ENCODE assay signal across 8 cellular contexts in the genomic region with DNA sequence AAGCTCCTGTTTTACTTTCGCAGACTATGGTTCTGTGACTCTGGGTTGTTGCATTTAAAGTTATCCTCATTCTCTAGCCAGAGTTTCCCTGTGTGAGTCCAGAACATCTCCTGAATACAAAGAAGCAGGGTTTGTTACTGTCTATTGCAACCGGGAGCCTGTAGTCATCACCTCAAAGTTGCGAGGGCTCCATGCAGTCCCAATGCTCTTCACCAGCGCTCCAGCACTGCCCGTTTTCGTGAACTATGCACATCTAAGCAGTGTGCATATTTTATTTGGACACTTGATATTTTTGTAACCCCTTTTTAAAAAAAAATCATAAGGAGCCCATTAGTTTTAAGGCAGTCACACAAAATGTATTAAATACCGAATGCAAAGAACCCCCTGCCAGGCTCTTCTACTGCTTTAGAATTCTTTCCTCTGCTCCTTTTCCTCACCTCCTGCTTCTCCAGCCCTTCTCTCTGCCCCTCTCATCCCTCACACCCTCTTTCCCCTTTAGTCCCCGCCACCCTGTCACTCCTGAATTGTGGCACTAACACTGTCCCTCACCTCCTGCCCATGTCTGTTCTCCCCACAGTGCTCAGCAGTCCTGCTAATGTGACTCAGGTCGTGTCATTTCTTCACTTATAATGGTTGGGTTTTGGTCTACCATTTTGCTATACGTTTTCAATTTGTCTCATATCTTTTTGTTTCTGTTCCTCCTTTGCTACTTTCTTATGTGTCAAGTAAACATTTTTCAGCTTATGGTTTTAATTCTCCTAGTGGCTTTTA. TPM values are rescaled to one million over a fixed set of nuclear protein-coding genes. Genes with fewer than 3 reads are reported as not detected.
DNase-seq lines count a peak whose midpoint lies in the region; ATAC-seq and TF ChIP-seq lines count a peak whose summit lies in the region.

No MANE protein-coding gene starts in this region.

- no peaks in the 10 kb centered on the region for H3K9me3 Mint-ChIP-seq in natural killer cell treated with Interleukin-12 subunit alpha and Interleukin-12 subunit beta and Interleukin-15 and Interleukin-18, amount 100 ng/mL, for 72 hours

- no peak for TF ChIP-seq POLR2A in breast epithelium (IDR thresholded peaks at IDR 0.05)

- TF ChIP-seq CTCF in MM.1S (IDR thresholded peaks at IDR 0.05; ENCODE audit: low read length) (no peak), breast epithelium (IDR thresholded peaks at IDR 0.05) (no peak)

- ATAC-seq in natural killer cell treated with Interleukin-12 subunit alpha and Interleukin-12 subunit beta and Interleukin-15 and Interleukin-18, amount 100 ng/mL, for 72 hours, result peak in 1 of 2 donors; percentile 42
- ATAC-seq in GM21390 (IDR thresholded peaks at IDR 0.05; ENCODE audit: unreplicated experiment), result no peak

- intact Hi-C loops in breast epithelium (cut with DNase I; ENCODE audit: low total_unique reads), result no loop called here

- no peaks in the 10 kb centered on the region for H3K27me3 ChIP-seq in BLaER1
- H3K27me3 ChIP-seq in MM.1S (replicated peaks; ENCODE audit: insufficient read depth, low read length), result no peaks in the 10 kb centered on the region
- H3K27me3 ChIP-seq in breast epithelium, result no peaks in the 10 kb centered on the region

- peak overlapping the region; percentile 100 for H3K27ac Mint-ChIP-seq in natural killer cell treated with Interleukin-12 subunit alpha and Interleukin-12 subunit beta and Interleukin-15 and Interleukin-18, amount 100 ng/mL, for 72 hours

- H3K4me3 ChIP-seq in BLaER1 (peak overlapping the region; percentile 70; the same call in 1 of the 2 replicates), MM.1S (ENCODE audit: low read length) (peak overlapping the region; percentile 69; the same call in 1 of the 2 replicates), breast epithelium (peak overlapping the region in 2 of 3 donors; percentile 50 to 94)

- H4K20me1 ChIP-seq in BLaER1, result peaks cover 10% of the 10 kb centered on the region; the same call in 1 of the 2 replicates
- H4K20me1 ChIP-seq in MM.1S (ENCODE audit: insufficient read depth, low read length), result no peaks in the 10 kb centered on the region

- H3K36me3 Mint-ChIP-seq in natural killer cell treated with Interleukin-12 subunit alpha and Interleukin-12 subunit beta and Interleukin-15 and Interleukin-18, amount 100 ng/mL, for 72 hours, result peaks cover 20% of the 10 kb centered on the region

- H3K27ac ChIP-seq in BLaER1 (no peak overlapping the region; the same call in 1 of the 2 replicates), MM.1S (ENCODE audit: low read length) (no peak overlapping the region), breast epithelium (peak overlapping the region; percentile 86 to 100)

- H3K27me3 Mint-ChIP-seq in natural killer cell treated with Interleukin-12 subunit alpha and Interleukin-12 subunit beta and Interleukin-15 and Interleukin-18, amount 100 ng/mL, for 72 hours, result peaks cover 11 to 12% of the 10 kb centered on the region in 2 donors

- H3K9me3 ChIP-seq in BLaER1 (no peaks in the 10 kb centered on the region), MM.1S (replicated peaks; ENCODE audit: insufficient read depth, low read length) (no peaks in the 10 kb centered on the region), breast epithelium (no peaks in the 10 kb centered on the region)

- DNase-seq in MM.1S, result no peak
- DNase-seq in breast epithelium (ENCODE audit: low spot score in 2 of 2), result no peak
- DNase-seq in natural killer cell treated with Interleukin-12 subunit alpha and Interleukin-12 subunit beta and Interleukin-15 and Interleukin-18, amount 100 ng/mL, for 72 hours (ENCODE audit: low spot score), result no peak
- no peak for DNase-seq in NCI-H69 (lab: John Stamatoyannopoulos, UW)
- no peak for DNase-seq in GF-D8 (lab: John Stamatoyannopoulos, UW)
- no peak for DNase-seq in NCI-H2171 (lab: John Stamatoyannopoulos, UW)

- peaks cover 3% of the 10 kb centered on the region; the same call in 1 of the 2 replicates for H3F3A ChIP-seq in MM.1S (ENCODE audit: insufficient read depth, low read length)

- H3K9ac ChIP-seq in BLaER1 (peak overlapping the region; percentile 87; the same call in 1 of the 2 replicates), MM.1S (ENCODE audit: low read length) (no peak overlapping the region; the same call in 1 of the 2 replicates)

- H3K36me3 ChIP-seq in BLaER1 (peaks cover 13% of the 10 kb centered on the region), MM.1S (replicated peaks; ENCODE audit: insufficient read depth, low read length) (no peaks in the 10 kb centered on the region), breast epithelium (no peaks in the 10 kb centered on the region)

- H3K9me2 ChIP-seq in MM.1S (replicated peaks; ENCODE audit: insufficient read depth, low read length), result no peaks in the 10 kb centered on the region

- H3K4me1 ChIP-seq in BLaER1 (peaks cover 14% of the 10 kb centered on the region), MM.1S (ENCODE audit: low read length) (no peaks in the 10 kb centered on the region), breast epithelium (no peaks in the 10 kb centered on the region)

- H3K4me2 ChIP-seq in BLaER1, result peak overlapping the region; percentile 85
- peak overlapping the region; percentile 48 for H3K4me2 ChIP-seq in MM.1S (ENCODE audit: low read depth, low read length)

- peaks cover 5% of the 10 kb centered on the region for H3K79me2 ChIP-seq in MM.1S (ENCODE audit: low read length)

- peak overlapping the region; percentile 82 for H2AFZ ChIP-seq in MM.1S (ENCODE audit: low read length)

- H3K4me1 Mint-ChIP-seq in natural killer cell treated with Interleukin-12 subunit alpha and Interleukin-12 subunit beta and Interleukin-15 and Interleukin-18, amount 100 ng/mL, for 72 hours (ENCODE audit: low read depth in 2 of 2), result peaks cover 42 to 58% of the 10 kb centered on the region in 2 donors

- H3K4me3 Mint-ChIP-seq in natural killer cell treated with Interleukin-12 subunit alpha and Interleukin-12 subunit beta and Interleukin-15 and Interleukin-18, amount 100 ng/mL, for 72 hours, result peak overlapping the region; percentile 99

RNA-seq across cellular contexts. Expression of a gene that starts 1.1 kb away (rescaled TPM):
- total RNA-seq in breast epithelium, result 100 to 1,000 TPM; 206 to 546 (median 359) TPM
- total RNA-seq in natural killer cell treated with Interleukin-12 subunit alpha and Interleukin-12 subunit beta and Interleukin-15 and Interleukin-18, amount 100 ng/mL, for 72 hours, result 1,000 to 10,000 TPM; 1,205 to 1,894 TPM

Comparison
In these comparisons a context has a peak if more than half of its experiments do, and no peak if none do; other contexts are left out.
1. H3K27ac ChIP-seq: peak in breast epithelium (2 of 2); none in BLaER1 (single experiment) and MM.1S (single experiment).
2. Peak in every context shown above with its lines, with median percentiles within 50 percentile points of each other: H3K4me3 ChIP-seq.